Comparison of ENCODE assay signal across 8 cellular contexts in genomic region chr1:67441183-67441582, GRCh38.
DNase-seq lines count a peak whose midpoint lies in the region; ATAC-seq lines count a peak whose summit lies in the region.

No MANE protein-coding gene starts in this region.

- H3K27me3 ChIP-seq in stomach smooth muscle (ENCODE audit: control insufficient read depth in 1 of 2, insufficient read depth in 2 of 2, low read length in 2 of 2) = no peaks in the 10 kb centered on the region

- ATAC-seq in HG02642 (IDR thresholded peaks at IDR 0.05; ENCODE audit: poor library complexity, unreplicated experiment) (peak; percentile 62), GM21367 (IDR thresholded peaks at IDR 0.05; ENCODE audit: unreplicated experiment) (no peak)

- no peak overlapping the region for H3K4me3 ChIP-seq in stomach smooth muscle (ENCODE audit: low read length in 2 of 2)

- DNase-seq in EL (peak; percentile 54), kidney glomerular epithelial cell (lab: John Stamatoyannopoulos, UW) (peak; percentile 17), GM03348 (ENCODE audit: low spot score) (no peak), GDM1 (lab: John Stamatoyannopoulos, UW) (no peak)
- peak; percentile 76 to 82 for DNase-seq in activated CD4-positive, alpha-beta T cell treated with anti-CD3 and anti-CD28 coated beads, Interleukin-2, amount 50 U/mL, for 48 hours

- H3K36me3 ChIP-seq in stomach smooth muscle (ENCODE audit: control insufficient read depth in 2 of 2, insufficient read depth in 2 of 2, low read length in 2 of 2) = no peaks in the 10 kb centered on the region

- no peaks in the 10 kb centered on the region for H3K9me3 ChIP-seq in stomach smooth muscle (ENCODE audit: control insufficient read depth in 2 of 2, low read length in 2 of 2)

- H3K9ac ChIP-seq in stomach smooth muscle (ENCODE audit: low read length in 2 of 2) = no peak overlapping the region

- H3K27ac ChIP-seq in stomach smooth muscle (ENCODE audit: low read length) = peak overlapping the region; percentile 41

- peaks cover 5% of the 10 kb centered on the region for H3K4me1 ChIP-seq in stomach smooth muscle (ENCODE audit: control insufficient read depth, insufficient read depth, low read length)

Comparison
In these comparisons a context has a peak if more than half of its experiments do, and no peak if none do; other contexts are left out.
1. DNase-seq: peak in EL (single experiment), activated CD4-positive, alpha-beta T cell treated with anti-CD3 and anti-CD28 coated beads, Interleukin-2, amount 50 U/mL, for 48 hours (2 of 2) and kidney glomerular epithelial cell (single experiment); none in GM03348 (single experiment) and GDM1 (single experiment).